In genomic region chr17:75205037-75205792, GRCh38 we compare ENCODE assay signal across 2 cellular contexts.
TF ChIP-seq lines count a peak whose summit lies in the region.

Gene NUP85, plus strand, starts transcription at chr17:75205679. Its CDS starts 83 bp downstream, at chr17:75205762.

TF ChIP-seq in HEK293, 187 proteins besides CTCF, POLR2A, EP300 and RAD21 (continued from another document and continues in another):
- TF ChIP-seq, protein P1, sequence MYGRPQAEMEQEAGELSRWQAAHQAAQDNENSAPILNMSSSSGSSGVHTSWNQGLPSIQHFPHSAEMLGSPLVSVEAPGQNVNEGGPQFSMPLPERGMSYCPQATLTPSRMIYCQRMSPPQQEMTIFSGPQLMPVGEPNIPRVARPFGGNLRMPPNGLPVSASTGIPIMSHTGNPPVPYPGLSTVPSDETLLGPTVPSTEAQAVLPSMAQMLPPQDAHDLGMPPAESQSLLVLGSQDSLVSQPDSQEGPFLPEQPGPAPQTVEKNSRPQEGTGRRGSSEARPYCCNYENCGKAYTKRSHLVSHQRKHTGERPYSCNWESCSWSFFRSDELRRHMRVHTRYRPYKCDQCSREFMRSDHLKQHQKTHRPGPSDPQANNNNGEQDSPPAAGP (tag by site-specific recombination; IDR thresholded peaks at IDR 0.05) = peak; percentile 95
- peak; percentile 60 for TF ChIP-seq ZNF394 (tag by site-specific recombination; IDR thresholded peaks at IDR 0.05; ENCODE audit: borderline replicate concordance)
- TF ChIP-seq, protein P2, sequence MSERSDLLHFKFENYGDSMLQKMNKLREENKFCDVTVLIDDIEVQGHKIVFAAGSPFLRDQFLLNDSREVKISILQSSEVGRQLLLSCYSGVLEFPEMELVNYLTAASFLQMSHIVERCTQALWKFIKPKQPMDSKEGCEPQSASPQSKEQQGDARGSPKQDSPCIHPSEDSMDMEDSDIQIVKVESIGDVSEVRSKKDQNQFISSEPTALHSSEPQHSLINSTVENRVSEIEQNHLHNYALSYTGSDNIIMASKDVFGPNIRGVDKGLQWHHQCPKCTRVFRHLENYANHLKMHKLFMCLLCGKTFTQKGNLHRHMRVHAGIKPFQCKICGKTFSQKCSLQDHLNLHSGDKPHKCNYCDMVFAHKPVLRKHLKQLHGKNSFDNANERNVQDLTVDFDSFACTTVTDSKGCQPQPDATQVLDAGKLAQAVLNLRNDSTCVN (tag by site-specific recombination; optimal IDR thresholded peaks at IDR 0.05) = peak; percentile 81
- TF ChIP-seq ZSCAN23 (tag by site-specific recombination; IDR thresholded peaks at IDR 0.05) = 0 out of 2 replicates have a peak, but pooled peaks have one; percentile 49
- TF ChIP-seq ZBTB17 (tag by site-specific recombination; IDR thresholded peaks at IDR 0.05) = peak; percentile 97
- TF ChIP-seq, protein P3, sequence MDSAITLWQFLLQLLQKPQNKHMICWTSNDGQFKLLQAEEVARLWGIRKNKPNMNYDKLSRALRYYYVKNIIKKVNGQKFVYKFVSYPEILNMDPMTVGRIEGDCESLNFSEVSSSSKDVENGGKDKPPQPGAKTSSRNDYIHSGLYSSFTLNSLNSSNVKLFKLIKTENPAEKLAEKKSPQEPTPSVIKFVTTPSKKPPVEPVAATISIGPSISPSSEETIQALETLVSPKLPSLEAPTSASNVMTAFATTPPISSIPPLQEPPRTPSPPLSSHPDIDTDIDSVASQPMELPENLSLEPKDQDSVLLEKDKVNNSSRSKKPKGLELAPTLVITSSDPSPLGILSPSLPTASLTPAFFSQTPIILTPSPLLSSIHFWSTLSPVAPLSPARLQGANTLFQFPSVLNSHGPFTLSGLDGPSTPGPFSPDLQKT (IDR thresholded peaks at IDR 0.05; ENCODE audit: borderline replicate concordance, low read depth, low read length) = no peak
- TF ChIP-seq TSHZ1 (tag by site-specific recombination; IDR thresholded peaks at IDR 0.05; ENCODE audit: borderline replicate concordance) = no peak
- no peak for TF ChIP-seq AEBP2 (tag by site-specific recombination; IDR thresholded peaks at IDR 0.05; ENCODE audit: borderline replicate concordance)
- TF ChIP-seq ZNF843 (tag by site-specific recombination; IDR thresholded peaks at IDR 0.05) = peak; percentile 27; the same call in 1 of the 2 replicates
- peak; percentile 77; the same call in 1 of the 2 replicates for TF ChIP-seq KLF7 (tag by site-specific recombination; IDR thresholded peaks at IDR 0.05; ENCODE audit: borderline replicate concordance)
- TF ChIP-seq SP2 (tag by site-specific recombination; IDR thresholded peaks at IDR 0.05) = peak; percentile 59
- TF ChIP-seq ZNF777 (tag by site-specific recombination; IDR thresholded peaks at IDR 0.05; ENCODE audit: borderline replicate concordance) = peak; percentile 86; the same call in 1 of the 2 replicates
- TF ChIP-seq ZNF24 (tag by site-specific recombination; IDR thresholded peaks at IDR 0.05) = peak; percentile 13
- TF ChIP-seq WT1 (tag by site-specific recombination; IDR thresholded peaks at IDR 0.05) = peak; percentile 47
- TF ChIP-seq, protein P4, sequence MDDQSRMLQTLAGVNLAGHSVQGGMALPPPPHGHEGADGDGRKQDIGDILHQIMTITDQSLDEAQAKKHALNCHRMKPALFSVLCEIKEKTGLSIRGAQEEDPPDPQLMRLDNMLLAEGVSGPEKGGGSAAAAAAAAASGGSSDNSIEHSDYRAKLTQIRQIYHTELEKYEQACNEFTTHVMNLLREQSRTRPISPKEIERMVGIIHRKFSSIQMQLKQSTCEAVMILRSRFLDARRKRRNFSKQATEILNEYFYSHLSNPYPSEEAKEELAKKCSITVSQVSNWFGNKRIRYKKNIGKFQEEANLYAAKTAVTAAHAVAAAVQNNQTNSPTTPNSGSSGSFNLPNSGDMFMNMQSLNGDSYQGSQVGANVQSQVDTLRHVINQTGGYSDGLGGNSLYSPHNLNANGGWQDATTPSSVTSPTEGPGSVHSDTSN (CRISPR knock-in tag; IDR thresholded peaks at IDR 0.05) = no peak
- peak; percentile 61; the same call in 1 of the 2 replicates for TF ChIP-seq ZEB2 (tag by site-specific recombination; IDR thresholded peaks at IDR 0.05)
- TF ChIP-seq ZSCAN30 (tag by site-specific recombination; IDR thresholded peaks at IDR 0.05) = 0 out of 2 replicates have a peak, but pooled peaks have one; percentile 54
- peak; percentile 96 for TF ChIP-seq GLIS1 (tag by site-specific recombination; IDR thresholded peaks at IDR 0.05)
- TF ChIP-seq ZNF140 (tag by site-specific recombination; IDR thresholded peaks at IDR 0.05) = no peak

TF ChIP-seq in SK-N-SH, 30 proteins besides CTCF, POLR2A, EP300 and RAD21 (continued from another document):
- TF ChIP-seq USF2 (IDR thresholded peaks at IDR 0.05; ENCODE audit: borderline replicate concordance, low read depth, low read length) (no peak), RFX5 (IDR thresholded peaks at IDR 0.05; ENCODE audit: low read length) (no peak), SMC3 (IDR thresholded peaks at IDR 0.05; ENCODE audit: low read depth, low read length) (no peak), TCF12 (IDR thresholded peaks at IDR 0.05) (no peak), RXRA (IDR thresholded peaks at IDR 0.05; ENCODE audit: borderline replicate concordance, low read depth) (no peak), TAF1 (IDR thresholded peaks at IDR 0.05; ENCODE audit: borderline replicate concordance, low read depth, low read length) (peak; percentile 76; the same call in 1 of the 2 replicates), POLR2AphosphoS5 (IDR thresholded peaks at IDR 0.05; ENCODE audit: low read depth, low read length) (peak; percentile 95), RCOR1 (IDR thresholded peaks at IDR 0.05; ENCODE audit: low read length) (no peak), FOXJ3 (CRISPR knock-in tag; IDR thresholded peaks at IDR 0.05) (no peak), CHD2 (IDR thresholded peaks at IDR 0.05; ENCODE audit: low read length, partially characterized antibody) (no peak), EZH2phosphoT487 (IDR thresholded peaks at IDR 0.05; ENCODE audit: borderline replicate concordance, low read depth) (no peak), JUND (IDR thresholded peaks at IDR 0.05) (no peak), NRF1 (IDR thresholded peaks at IDR 0.05; ENCODE audit: low read depth, low read length) (peak; percentile 90), SIN3A (IDR thresholded peaks at IDR 0.05; ENCODE audit: borderline replicate concordance, low read depth, low read length) (no peak; the same call in none of the 2 replicates), FOSL2 (IDR thresholded peaks at IDR 0.05; ENCODE audit: borderline replicate concordance, low read depth) (no peak), USF1 (IDR thresholded peaks at IDR 0.05; ENCODE audit: borderline replicate concordance, low read depth) (no peak), MEF2A (IDR thresholded peaks at IDR 0.05; ENCODE audit: borderline replicate concordance, low read depth) (no peak), TEAD4 (IDR thresholded peaks at IDR 0.05; ENCODE audit: borderline replicate concordance, insufficient read depth) (no peak)
- TF ChIP-seq, protein P5, sequence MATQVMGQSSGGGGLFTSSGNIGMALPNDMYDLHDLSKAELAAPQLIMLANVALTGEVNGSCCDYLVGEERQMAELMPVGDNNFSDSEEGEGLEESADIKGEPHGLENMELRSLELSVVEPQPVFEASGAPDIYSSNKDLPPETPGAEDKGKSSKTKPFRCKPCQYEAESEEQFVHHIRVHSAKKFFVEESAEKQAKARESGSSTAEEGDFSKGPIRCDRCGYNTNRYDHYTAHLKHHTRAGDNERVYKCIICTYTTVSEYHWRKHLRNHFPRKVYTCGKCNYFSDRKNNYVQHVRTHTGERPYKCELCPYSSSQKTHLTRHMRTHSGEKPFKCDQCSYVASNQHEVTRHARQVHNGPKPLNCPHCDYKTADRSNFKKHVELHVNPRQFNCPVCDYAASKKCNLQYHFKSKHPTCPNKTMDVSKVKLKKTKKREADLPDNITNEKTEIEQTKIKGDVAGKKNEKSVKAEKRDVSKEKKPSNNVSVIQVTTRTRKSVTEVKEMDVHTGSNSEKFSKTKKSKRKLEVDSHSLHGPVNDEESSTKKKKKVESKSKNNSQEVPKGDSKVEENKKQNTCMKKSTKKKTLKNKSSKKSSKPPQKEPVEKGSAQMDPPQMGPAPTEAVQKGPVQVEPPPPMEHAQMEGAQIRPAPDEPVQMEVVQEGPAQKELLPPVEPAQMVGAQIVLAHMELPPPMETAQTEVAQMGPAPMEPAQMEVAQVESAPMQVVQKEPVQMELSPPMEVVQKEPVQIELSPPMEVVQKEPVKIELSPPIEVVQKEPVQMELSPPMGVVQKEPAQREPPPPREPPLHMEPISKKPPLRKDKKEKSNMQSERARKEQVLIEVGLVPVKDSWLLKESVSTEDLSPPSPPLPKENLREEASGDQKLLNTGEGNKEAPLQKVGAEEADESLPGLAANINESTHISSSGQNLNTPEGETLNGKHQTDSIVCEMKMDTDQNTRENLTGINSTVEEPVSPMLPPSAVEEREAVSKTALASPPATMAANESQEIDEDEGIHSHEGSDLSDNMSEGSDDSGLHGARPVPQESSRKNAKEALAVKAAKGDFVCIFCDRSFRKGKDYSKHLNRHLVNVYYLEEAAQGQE (IDR thresholded peaks at IDR 0.05; ENCODE audit: low read depth, low read length) = 0 out of 2 replicates have a peak, but pooled peaks have one; percentile 22
- TF ChIP-seq, protein P6, sequence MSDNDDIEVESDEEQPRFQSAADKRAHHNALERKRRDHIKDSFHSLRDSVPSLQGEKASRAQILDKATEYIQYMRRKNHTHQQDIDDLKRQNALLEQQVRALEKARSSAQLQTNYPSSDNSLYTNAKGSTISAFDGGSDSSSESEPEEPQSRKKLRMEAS (IDR thresholded peaks at IDR 0.05; ENCODE audit: low read depth) = peak; percentile 93
- TF ChIP-seq, protein P4 (IDR thresholded peaks at IDR 0.05) = peak; percentile 27; the same call in 1 of the 2 replicates
